Comparison of ENCODE assay signal across 9 cellular contexts in genomic region chrX:65985922-65986588, GRCh38. TPM values are rescaled to one million over a fixed set of nuclear protein-coding genes. Genes with fewer than 3 reads are reported as not detected.
A peak's percentile ranks its signal among the peaks of the same experiment; 100 is the strongest.
DNase-seq lines count a peak whose midpoint lies in the region; ATAC-seq and TF ChIP-seq lines count a peak whose summit lies in the region.
"Had no signal": no experiment of that assay in that cellular context is flagged by ENCODE, and none has a peak within 500 bp of the region (broad histone marks: within the 10 kb centered on the region; RNA-seq: fewer than 3 reads in every experiment).

No MANE protein-coding gene starts in this region.

- H3K9me3 Mint-ChIP-seq in CD4-positive, CD25-positive, alpha-beta regulatory T cell: peaks cover 0 to 1% (median 0%) of the 10 kb centered on the region in 7 donors

- peak; percentile 39 for TF ChIP-seq CTCF in RWPE1 (conservative IDR thresholded peaks at IDR 0.05; ENCODE audit: low read depth)

- no peaks in the 10 kb centered on the region for H3K27me3 ChIP-seq in CD4-positive, CD25-positive, alpha-beta regulatory T cell (ENCODE audit: control insufficient read depth, insufficient read depth, low read length)

- peak overlapping the region; percentile 2 to 73 (median 21) for H3K27ac Mint-ChIP-seq in CD4-positive, CD25-positive, alpha-beta regulatory T cell

- no peak overlapping the region for H3K27ac ChIP-seq in CD4-positive, CD25-positive, alpha-beta regulatory T cell (ENCODE audit: insufficient read depth, low read length, poor library complexity, severe bottlenecking)
- no peak overlapping the region for H3K27ac ChIP-seq in RWPE1

- H3K4me3 ChIP-seq in CD4-positive, CD25-positive, alpha-beta regulatory T cell (ENCODE audit: low read depth, low read length): no peak overlapping the region

- no peak overlapping the region for H3K4me3 Mint-ChIP-seq in CD4-positive, CD25-positive, alpha-beta regulatory T cell

- no peaks in the 10 kb centered on the region for H3K9me3 ChIP-seq in CD4-positive, CD25-positive, alpha-beta regulatory T cell (ENCODE audit: control insufficient read depth in 2 of 2, low read length in 2 of 2)

- intact Hi-C loops in sciatic nerve (cut with DNase I): loop anchor here (10.0 kb wide), 1 partner anchor 401 kb away; no protein-coding TSS in a partner anchor

- H3K36me3 ChIP-seq in CD4-positive, CD25-positive, alpha-beta regulatory T cell (ENCODE audit: control insufficient read depth, insufficient read depth, low read length): no peaks in the 10 kb centered on the region

- CTCF ChIA-PET in RWPE1 (lab: Yijun Ruan, JAX): no interaction called here

- H3K36me3 Mint-ChIP-seq in CD4-positive, CD25-positive, alpha-beta regulatory T cell: no peaks in the 10 kb centered on the region

- peaks cover 6 to 12% (median 7%) of the 10 kb centered on the region in 4 donors for H3K4me1 Mint-ChIP-seq in CD4-positive, CD25-positive, alpha-beta regulatory T cell

- POLR2A ChIA-PET in RWPE1 (lab: Yijun Ruan, JAX; ENCODE audit: low non-redundant PET): no interaction called here

- DNase-seq in CD4-positive, CD25-positive, alpha-beta regulatory T cell: peak; percentile 1 to 74 (median 44)
- DNase-seq in RWPE1 (ENCODE audit: low spot score) (peak; percentile 42), glomerular visceral epithelial cell (ENCODE audit: extremely low spot score) (peak; percentile 28), sciatic nerve (ENCODE audit: low spot score) (no peak)
- peak in 3 of 4 experiments; percentile 0 to 13 (median 3) for DNase-seq in activated naive CD4-positive, alpha-beta T cell (lab: John Stamatoyannopoulos, UW)

- ATAC-seq in CD4-positive, CD25-positive, alpha-beta regulatory T cell (ENCODE audit: low read depth in 2 of 2): peak; percentile 79 to 84
- ATAC-seq in GM19025 (IDR thresholded peaks at IDR 0.05; ENCODE audit: low read depth, unreplicated experiment) (peak; percentile 77), HG03469 (IDR thresholded peaks at IDR 0.05; ENCODE audit: unreplicated experiment) (peak; percentile 46), sciatic nerve (peak; percentile 90), HG03439 (IDR thresholded peaks at IDR 0.05; ENCODE audit: unreplicated experiment) (no peak)

- H3K27me3 Mint-ChIP-seq in CD4-positive, CD25-positive, alpha-beta regulatory T cell: no peaks in the 10 kb centered on the region

- H3K4me1 ChIP-seq in CD4-positive, CD25-positive, alpha-beta regulatory T cell (ENCODE audit: control insufficient read depth, insufficient read depth, low read length, poor library complexity, severe bottlenecking): no peaks in the 10 kb centered on the region

RNA-seq across cellular contexts. Expression of gene VSIG4, which starts 53.8 kb away (rescaled TPM):
- not detected for total RNA-seq in CD4-positive, CD25-positive, alpha-beta regulatory T cell
- polyA plus RNA-seq in CD4-positive, CD25-positive, alpha-beta regulatory T cell: not detected
- total RNA-seq in sciatic nerve: 31.8 TPM
- total RNA-seq: T-helper 1 cell treated with Interleukin-12 subunit alpha and Interleukin-12 subunit beta and Interleukin-4 antibody, amounts not matched to agents 30 ng/mL and 1 ng/mL, for 36 hours had no signal

Comparison
In these comparisons a context has a peak if more than half of its experiments do, and no peak if none do; other contexts are left out.
1. RNA of gene VSIG4, which starts 53.8 kb away (total RNA-seq): 31.8 TPM in sciatic nerve (single experiment); not detected in CD4-positive, CD25-positive, alpha-beta regulatory T cell (single experiment); every median in the first group is over 10 times any median in the second.